Comparison of ENCODE assay signal across 10 cellular contexts in genomic region chr6:89372506-89372901, GRCh38. TPM values are rescaled to one million over a fixed set of nuclear protein-coding genes. Genes with fewer than 3 reads are reported as not detected.
A peak's percentile ranks its signal among the peaks of the same experiment; 100 is the strongest.
DNase-seq lines count a peak whose midpoint lies in the region; ATAC-seq and TF ChIP-seq lines count a peak whose summit lies in the region.
"Had no signal": no experiment of that assay in that cellular context is flagged by ENCODE, and none has a peak within 500 bp of the region (broad histone marks: within the 10 kb centered on the region; RNA-seq: fewer than 3 reads in every experiment).

No MANE protein-coding gene starts in this region.

- no peaks in the 10 kb centered on the region for H3K9me3 Mint-ChIP-seq in activated T-cell treated with anti-CD3 and anti-CD28 coated beads, Interleukin-2, amount 50 U/mL, for 72 hours
- H3K9me3 Mint-ChIP-seq: CD14-positive monocyte had no signal

- TF ChIP-seq POLR2A in gastrocnemius medialis (IDR thresholded peaks at IDR 0.05) (no peak), vagina (IDR thresholded peaks at IDR 0.05) (no peak)

- no peaks in the 10 kb centered on the region for H4K20me1 ChIP-seq in KMS-11 (ENCODE audit: insufficient read depth)

- no peak overlapping the region for H3K27ac Mint-ChIP-seq in activated T-cell treated with anti-CD3 and anti-CD28 coated beads, Interleukin-2, amount 50 U/mL, for 72 hours

- TF ChIP-seq CTCF in KMS-11 (conservative IDR thresholded peaks at IDR 0.05; ENCODE audit: low read depth, low read length) (no peak), gastrocnemius medialis (IDR thresholded peaks at IDR 0.05 in 4 of 5, conservative IDR thresholded peaks at IDR 0.05 in 1 of 5) (no peak), vagina (IDR thresholded peaks at IDR 0.05) (no peak)

- ATAC-seq in activated T-cell treated with anti-CD3 and anti-CD28 coated beads, Interleukin-2, amount 50 U/mL, for 72 hours (replicated peaks in 1 of 2) = peak; percentile 57 to 60
- ATAC-seq in GM21825 (IDR thresholded peaks at IDR 0.05; ENCODE audit: unreplicated experiment) (peak; percentile 43), gastrocnemius medialis (peak in 1 of 2 donors; percentile 4)

- DNase-seq in activated T-cell treated with anti-CD3 and anti-CD28 coated beads, Interleukin-2, amount 50 U/mL, for 72 hours = peak; percentile 19 to 50
- no peak for DNase-seq in activated T-cell treated with anti-CD3 and anti-CD28 coated beads for 4 hours
- DNase-seq in gastrocnemius medialis = no peak
- DNase-seq in NCI-H2227 treated with DMSO at 0.1 percent for 48 hours (lab: John Stamatoyannopoulos, UW) = no peak
- DNase-seq in vagina (ENCODE audit: extremely low spot score in 2 of 2) = no peak
- no peak for DNase-seq in SW480 (ENCODE audit: low spot score)

- no peak overlapping the region for H3K4me3 ChIP-seq in KMS-11 (IDR thresholded peaks at IDR 0.05; ENCODE audit: insufficient read depth, low read depth, low read length)
- no peak overlapping the region for H3K4me3 ChIP-seq in gastrocnemius medialis
- no peak overlapping the region for H3K4me3 ChIP-seq in vagina

- H3K36me3 Mint-ChIP-seq in activated T-cell treated with anti-CD3 and anti-CD28 coated beads, Interleukin-2, amount 50 U/mL, for 72 hours (ENCODE audit: insufficient read depth in 2 of 2) = no peaks in the 10 kb centered on the region

- H3K27me3 ChIP-seq in KMS-11 (ENCODE audit: insufficient read depth, low read depth) (no peaks in the 10 kb centered on the region), gastrocnemius medialis (no peaks in the 10 kb centered on the region), vagina (no peaks in the 10 kb centered on the region)
- H3K27me3 ChIP-seq: brain microvascular endothelial cell had no signal

- peak overlapping the region; percentile 15 for H2AFZ ChIP-seq in KMS-11 (ENCODE audit: low read depth)

- peak overlapping the region; percentile 15 to 41 for H3K4me3 Mint-ChIP-seq in activated T-cell treated with anti-CD3 and anti-CD28 coated beads, Interleukin-2, amount 50 U/mL, for 72 hours

- H3K79me2 ChIP-seq in KMS-11 (ENCODE audit: insufficient read depth, low read depth) = no peaks in the 10 kb centered on the region

- in situ Hi-C loops in gastrocnemius medialis (cut with MboI; ENCODE audit: low sequenced_read_pairs in 4 of 4) = loop anchor here in 3 of 4 donors (5.0 to 25.0 kb wide), 3 partner anchors 285 to 390 kb away; partner anchors contain the start of gene PNRC1 (in 1 of the 3)

- H3K9ac ChIP-seq in KMS-11 = peak overlapping the region; percentile 16; the same call in 1 of the 2 replicates

- H3K9me3 ChIP-seq in gastrocnemius medialis (no peaks in the 10 kb centered on the region), vagina (no peaks in the 10 kb centered on the region)

- intact Hi-C loops in gastrocnemius medialis (cut with DNase I; ENCODE audit: low total_unique reads) = loop anchor here (1.0 to 5.0 kb wide), 3 partner anchors 40 to 60 kb away; partner anchors contain the start of genes ANKRD6 and RRAGD
- intact Hi-C loops in vagina (cut with DNase I) = no loop called here

- H3K4me2 ChIP-seq in KMS-11 = peak overlapping the region; percentile 39

- H3K27me3 Mint-ChIP-seq in activated T-cell treated with anti-CD3 and anti-CD28 coated beads, Interleukin-2, amount 50 U/mL, for 72 hours (ENCODE audit: low read depth) = no peaks in the 10 kb centered on the region

- peaks cover 98% of the 10 kb centered on the region for H3K4me1 ChIP-seq in KMS-11 (ENCODE audit: low read depth, poor library complexity, severe bottlenecking)
- peaks cover 30 to 37% of the 10 kb centered on the region in 2 donors for H3K4me1 ChIP-seq in gastrocnemius medialis
- peaks cover 8% of the 10 kb centered on the region for H3K4me1 ChIP-seq in vagina

- H3K27ac ChIP-seq in KMS-11 = peak overlapping the region; percentile 73
- H3K27ac ChIP-seq in gastrocnemius medialis = peak overlapping the region; percentile 60 to 79 (median 72)
- H3K27ac ChIP-seq in vagina = no peak overlapping the region
- H3K27ac ChIP-seq: brain microvascular endothelial cell had no signal

- H3K4me1 Mint-ChIP-seq in activated T-cell treated with anti-CD3 and anti-CD28 coated beads, Interleukin-2, amount 50 U/mL, for 72 hours (ENCODE audit: low read depth) = peaks cover 26% of the 10 kb centered on the region

- no peaks in the 10 kb centered on the region for H3K36me3 ChIP-seq in KMS-11 (ENCODE audit: insufficient read depth)
- H3K36me3 ChIP-seq in gastrocnemius medialis = peaks cover 0 to 2% of the 10 kb centered on the region in 2 donors
- H3K36me3 ChIP-seq in vagina = no peaks in the 10 kb centered on the region
- H3K36me3 ChIP-seq: brain microvascular endothelial cell had no signal

RNA-seq across cellular contexts. Expression of gene UBE2J1, which starts 20.0 kb away (rescaled TPM):
- total RNA-seq in activated T-cell treated with anti-CD3 and anti-CD28 coated beads, Interleukin-2, amount 50 U/mL, for 72 hours = 10 to 100 TPM; 20.6 to 21.4 TPM
- total RNA-seq in gastrocnemius medialis = 10 to 100 TPM; 10.5 to 15.1 (median 14.6) TPM
- total RNA-seq in vagina = 23.8 TPM

RNA-seq across cellular contexts. Expression of gene RRAGD, which starts 39.6 kb away (rescaled TPM):
- total RNA-seq in activated T-cell treated with anti-CD3 and anti-CD28 coated beads, Interleukin-2, amount 50 U/mL, for 72 hours = 10 to 100 TPM; 11.8 to 12.2 TPM
- total RNA-seq in gastrocnemius medialis = 100 to 1,000 TPM in 2 of 4 donors, 10 to 100 TPM in 2; 53.6 to 173 (median 106) TPM
- 6.4 TPM for total RNA-seq in vagina

RNA-seq across cellular contexts. Expression of gene GABRR2, which starts 57.4 kb away (rescaled TPM):
- total RNA-seq in activated T-cell treated with anti-CD3 and anti-CD28 coated beads, Interleukin-2, amount 50 U/mL, for 72 hours = under 1 TPM; 0.46 to 0.74 TPM
- under 1 TPM in 2 of 4 donors, not detected in 2; 0.24 to 0.71 TPM for total RNA-seq in gastrocnemius medialis
- total RNA-seq in vagina = 1.5 TPM

Comparison
In these comparisons a context has a peak if more than half of its experiments do, and no peak if none do; other contexts are left out.
1. DNase-seq: peak in activated T-cell treated with anti-CD3 and anti-CD28 coated beads, Interleukin-2, amount 50 U/mL, for 72 hours (2 of 2); none in activated T-cell treated with anti-CD3 and anti-CD28 coated beads for 4 hours (single experiment), gastrocnemius medialis (0 of 2), NCI-H2227 treated with DMSO at 0.1 percent for 48 hours (single experiment), vagina (0 of 2) and SW480 (single experiment).